1 cellular context compared by ENCODE assay signal in genomic region chr11:106917973-106918372, GRCh38.
TF ChIP-seq lines count a peak whose summit lies in the region.

No MANE protein-coding gene starts in this region.

TF ChIP-seq in K562, 482 proteins besides CTCF, POLR2A, EP300 and RAD21 (continued from another document):
- TF ChIP-seq ZBTB40 (IDR thresholded peaks at IDR 0.05), result no peak
- TF ChIP-seq ZBTB40 (CRISPR knock-in tag; IDR thresholded peaks at IDR 0.05), result no peak
- no peak for TF ChIP-seq RBFOX2 (IDR thresholded peaks at IDR 0.05; ENCODE audit: low read depth, low read length)
- TF ChIP-seq EP400 (IDR thresholded peaks at IDR 0.05), result no peak
- no peak for TF ChIP-seq MED1 (CRISPR knock-in tag; IDR thresholded peaks at IDR 0.05; ENCODE audit: borderline replicate concordance)
- no peak for TF ChIP-seq ZNF518B (CRISPR knock-in tag; IDR thresholded peaks at IDR 0.05)
- no peak for TF ChIP-seq ZNF444 (CRISPR knock-in tag; IDR thresholded peaks at IDR 0.05)
- TF ChIP-seq ESRRB (CRISPR knock-in tag; IDR thresholded peaks at IDR 0.05; ENCODE audit: borderline replicate concordance), result no peak
- no peak for TF ChIP-seq CGGBP1 (CRISPR knock-in tag; IDR thresholded peaks at IDR 0.05)
- no peak for TF ChIP-seq NR4A1 (CRISPR knock-in tag; IDR thresholded peaks at IDR 0.05)
- no peak for TF ChIP-seq NR4A1 (tag; IDR thresholded peaks at IDR 0.05)
- TF ChIP-seq ZC3H4 (CRISPR knock-in tag; IDR thresholded peaks at IDR 0.05; ENCODE audit: borderline replicate concordance), result no peak
- no peak for TF ChIP-seq KDM2B (CRISPR knock-in tag; IDR thresholded peaks at IDR 0.05)
- no peak for TF ChIP-seq BRF2 (IDR thresholded peaks at IDR 0.05; ENCODE audit: borderline replicate concordance, insufficient read depth, insufficient read length)
